In the genomic region with DNA sequence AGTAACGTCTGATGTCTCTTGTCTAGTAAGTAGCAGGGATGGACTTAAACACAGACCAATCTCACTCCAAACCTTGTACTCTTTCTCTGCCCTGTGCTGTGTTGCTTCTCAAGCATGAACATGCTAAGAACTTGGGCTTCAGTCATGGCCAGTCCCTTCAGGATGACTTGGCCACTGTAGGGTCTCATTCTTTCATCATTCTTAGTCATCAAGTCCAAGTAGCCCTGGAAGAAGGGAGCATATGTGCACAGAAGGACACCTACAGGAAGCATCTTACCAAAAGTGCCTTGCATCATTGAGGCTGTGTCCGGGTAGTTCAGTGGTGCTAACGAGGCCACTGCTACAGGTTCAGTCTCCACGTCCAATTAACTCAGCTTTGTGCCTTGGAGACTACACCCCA, we compare ENCODE assay signal across 20 cellular contexts.
"Had no signal": no experiment of that assay in that cellular context is flagged by ENCODE, and none has a peak within 500 bp of the region (broad histone marks: within the 10 kb centered on the region; RNA-seq: fewer than 3 reads in every experiment).

No MANE protein-coding gene starts in this region.

- DNase-seq: colonic mucosa; dermis blood vessel endothelial cell; foreskin melanocyte; head of caudate nucleus; kidney glomerular epithelial cell; natural killer cell; posterior cingulate gyrus; spleen; stimulated activated CD4-positive, alpha-beta T cell treated with anti-CD3 and anti-CD28 coated beads, Interleukin-15, amount 100 ng/mL, for 24 hours; stimulated activated CD4-positive, alpha-beta T cell treated with anti-CD3 and anti-CD28 coated beads, Interleukin-1b, Interleukin-23, amount 100 ng/mL, for 48 hours; stimulated activated CD4-positive, alpha-beta T cell treated with anti-CD3 and anti-CD28 coated beads, Interleukin-4, amount 100 ng/mL, for 4 hours; stimulated activated naive B cell treated with anti-CD40 and anti-IgM and Interleukin-4, amounts not matched to agents 10 μg/mL and 1 μg/mL and 100 μg/mL, for 72 hours; stimulated activated naive CD8-positive, alpha-beta T cell treated with anti-CD3 and anti-CD28 coated beads, Interleukin-15, amount 100 ng/mL, for 72 hours; substantia nigra; trophoblast cell had no signal

- H2AFZ ChIP-seq: hepatocyte had no signal

- H3K27me3 ChIP-seq: colonic mucosa, esophagus muscularis mucosa, hepatocyte, spleen had no signal

- H3K27me3 Mint-ChIP-seq: stimulated activated naive B cell treated with anti-CD40 and anti-IgM and Interleukin-4, amounts not matched to agents 10 μg/mL and 1 μg/mL and 100 μg/mL, for 72 hours; stimulated activated naive CD8-positive, alpha-beta T cell treated with anti-CD3 and anti-CD28 coated beads, Interleukin-15, amount 100 ng/mL, for 72 hours had no signal

- H3K9me3 Mint-ChIP-seq: mesothelial cell of epicardium; natural killer cell; neural crest cell; stimulated activated naive B cell treated with anti-CD40 and anti-IgM and Interleukin-4, amounts not matched to agents 10 μg/mL and 1 μg/mL and 100 μg/mL, for 72 hours; stimulated activated naive CD8-positive, alpha-beta T cell treated with anti-CD3 and anti-CD28 coated beads, Interleukin-15, amount 100 ng/mL, for 72 hours had no signal

- H3K4me3 Mint-ChIP-seq: mesothelial cell of epicardium; natural killer cell; neural crest cell; stimulated activated naive B cell treated with anti-CD40 and anti-IgM and Interleukin-4, amounts not matched to agents 10 μg/mL and 1 μg/mL and 100 μg/mL, for 72 hours; stimulated activated naive CD8-positive, alpha-beta T cell treated with anti-CD3 and anti-CD28 coated beads, Interleukin-15, amount 100 ng/mL, for 72 hours had no signal

- ATAC-seq: natural killer cell; sciatic nerve; stimulated activated naive B cell treated with anti-CD40 and anti-IgM and Interleukin-4, amounts not matched to agents 10 μg/mL and 1 μg/mL and 100 μg/mL, for 72 hours; stimulated activated naive CD8-positive, alpha-beta T cell treated with anti-CD3 and anti-CD28 coated beads, Interleukin-15, amount 100 ng/mL, for 72 hours had no signal

- H3K4me1 Mint-ChIP-seq: mesothelial cell of epicardium had no signal

- H3K27ac Mint-ChIP-seq: mesothelial cell of epicardium; natural killer cell; stimulated activated naive B cell treated with anti-CD40 and anti-IgM and Interleukin-4, amounts not matched to agents 10 μg/mL and 1 μg/mL and 100 μg/mL, for 72 hours; stimulated activated naive CD8-positive, alpha-beta T cell treated with anti-CD3 and anti-CD28 coated beads, Interleukin-15, amount 100 ng/mL, for 72 hours had no signal

- H3K27ac ChIP-seq: colonic mucosa, esophagus muscularis mucosa, hepatocyte, spleen had no signal

- H3K36me3 Mint-ChIP-seq: natural killer cell had no signal

- H3K4me2 ChIP-seq: hepatocyte had no signal

- H3K36me3 ChIP-seq: colonic mucosa, esophagus muscularis mucosa, spleen had no signal

- H3K9me3 ChIP-seq: colonic mucosa, esophagus muscularis mucosa, spleen had no signal

- H3K4me3 ChIP-seq: colonic mucosa, esophagus muscularis mucosa, hepatocyte, spleen had no signal

- H3K4me1 ChIP-seq: colonic mucosa, esophagus muscularis mucosa had no signal

- H3K79me2 ChIP-seq: hepatocyte had no signal
